12 cellular contexts compared by ENCODE assay signal in the genomic region with DNA sequence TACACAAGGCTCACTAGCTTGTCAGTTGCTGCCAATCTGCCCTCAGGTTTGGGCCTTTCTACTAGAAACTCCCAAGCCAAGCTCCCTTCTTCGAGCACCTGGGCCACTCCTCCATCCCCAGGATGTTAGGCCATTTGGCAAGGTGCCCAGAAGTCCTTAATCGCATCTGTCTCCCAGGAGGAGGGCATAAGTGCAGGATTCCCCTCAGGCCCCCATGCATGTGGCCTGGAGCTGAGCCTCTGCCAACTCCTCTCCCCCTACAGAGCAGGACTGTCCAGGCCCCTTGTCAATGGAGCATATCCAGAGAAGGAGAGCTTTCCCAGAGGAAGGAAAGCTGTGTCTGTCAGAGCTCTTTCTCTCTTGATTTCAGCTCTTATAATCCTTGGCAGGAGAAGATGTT.
DNase-seq lines count a peak whose midpoint lies in the region; ATAC-seq, FAIRE-seq and TF ChIP-seq lines count a peak whose summit lies in the region.
"Had no signal": no experiment of that assay in that cellular context is flagged by ENCODE, and none has a peak within 500 bp of the region (broad histone marks: within the 10 kb centered on the region; RNA-seq: fewer than 3 reads in every experiment).

No MANE protein-coding gene starts in this region.

- no peak overlapping the region for H2AFZ ChIP-seq in HepG2 (ENCODE audit: low read length)

- H3K27ac ChIP-seq in HepG2 (ENCODE audit: extremely low read length, insufficient read depth, low read length) = no peak overlapping the region
- H3K27ac ChIP-seq: KMS-11 had no signal

- ATAC-seq in HepG2 = no peak
- ATAC-seq: activated CD4-positive, alpha-beta T cell treated with anti-CD3 and anti-CD28 coated beads for 36 hours had no signal

- H3K9me3 ChIP-seq in HepG2 (ENCODE audit: low read length) = no peaks in the 10 kb centered on the region

- no peak for TF ChIP-seq POLR2A in HepG2 (IDR thresholded peaks at IDR 0.05; ENCODE audit: insufficient read depth in 1 of 2, low read depth in 2 of 2, low read length in 2 of 2)

- no peak for TF ChIP-seq RAD21 in HepG2 (CRISPR knock-in tag; IDR thresholded peaks at IDR 0.05)

- H3K4me3 ChIP-seq in HepG2 (replicated peaks in 1 of 3; ENCODE audit: insufficient read depth in 1 of 3, low read depth in 2 of 3, low read length in 3 of 3) = no peak overlapping the region

- in situ Hi-C loops in HepG2 (cut with HindIII; ENCODE audit: extremely low pct_ligation_motif_present, low pct_unique_long_range_greater_than_20kb) = no loop called here

- DNase-seq in H4 (ENCODE audit: low spot score) (peak; percentile 39), NCI-H2081 treated with DMSO at 0.1 percent for 48 hours (lab: John Stamatoyannopoulos, UW) (peak; percentile 91), SHP77 (lab: John Stamatoyannopoulos, UW) (peak; percentile 84 to 86), renal cortical epithelial cell (ENCODE audit: low read depth) (peak; percentile 17), posterior vena cava (ENCODE audit: low spot score) (no peak), posterior cingulate gyrus (no peak), HepG2 (ENCODE audit: low spot score) (no peak)
- DNase-seq: activated CD4-positive, alpha-beta T cell treated with anti-CD3 and anti-CD28 coated beads for 36 hours; activated effector memory CD4-positive, alpha-beta T cell treated with Interleukin-2 at 50 U/mL for 16 hours; cerebellar nuclear complex; stimulated activated CD4-positive, alpha-beta T cell treated with anti-CD3 and anti-CD28 coated beads, Interleukin-2, amount 100 ng/mL, for 24 hours had no signal

- H3K27me3 ChIP-seq in HepG2 (ENCODE audit: control insufficient read depth in 1 of 2, insufficient read depth in 2 of 2, low read length in 2 of 2) = peaks cover 0 to 2% of the 10 kb centered on the region in 2 experiments; a peak in 1 of 5 replicates

- CTCF ChIA-PET in HepG2 (lab: Yijun Ruan, JAX; ENCODE audit: low intra/inter-chr PET ratio, low total read pairs) = no interaction called here

- no TSS peak for BruUV-seq in HepG2 (replicated peaks; lab: Mats Ljungman, UMichigan)

- no peaks in the 10 kb centered on the region for H3K79me2 ChIP-seq in HepG2 (ENCODE audit: insufficient read depth, low read length)

- no peak overlapping the region for H3K4me2 ChIP-seq in HepG2 (ENCODE audit: low read depth, low read length)
- H3K4me2 ChIP-seq: KMS-11 had no signal

- TF ChIP-seq EP300 in HepG2 (IDR thresholded peaks at IDR 0.05; ENCODE audit: low read depth in 2 of 2, low read length in 2 of 2) (no peak), HepG2 (CRISPR knock-in tag; IDR thresholded peaks at IDR 0.05; ENCODE audit: borderline replicate concordance) (no peak)

- TF ChIP-seq CTCF in HepG2 (CRISPR knock-in tag; IDR thresholded peaks at IDR 0.05) = no peak

- intact Hi-C loops in posterior vena cava (cut with DNase I) = loop anchor here in 1 of 2 donors (1.0 kb wide), 1 partner anchor 8 kb away; no protein-coding TSS in a partner anchor
- intact Hi-C loops in posterior cingulate gyrus (cut with DNase I) = no loop called here
- intact Hi-C loops in HepG2 (cut with micrococcal nuclease; ENCODE audit: unreplicated experiment) = no loop called here

- H3K36me3 ChIP-seq in HepG2 (replicated peaks in 1 of 2; ENCODE audit: control insufficient read depth in 1 of 2, insufficient read depth in 2 of 2, low read length in 2 of 2) = no peaks in the 10 kb centered on the region

- no peaks in the 10 kb centered on the region for H3K4me1 ChIP-seq in HepG2 (ENCODE audit: insufficient read depth, low read length)

- H4K20me1 ChIP-seq in HepG2 (ENCODE audit: insufficient read depth, low read length) = no peaks in the 10 kb centered on the region

- WGBS in HepG2 (ENCODE audit: low lambda C conversion rate) = 0% methylated on average over 2 of the region's 2 CpGs

- no peak for FAIRE-seq in HepG2 (lab: Jason Lieb, UNC)

- H3K9ac ChIP-seq in HepG2 (ENCODE audit: insufficient read depth, low read depth, low read length) = no peak overlapping the region
- H3K9ac ChIP-seq: KMS-11 had no signal

- POLR2A ChIA-PET in HepG2 (lab: Yijun Ruan, JAX) = no interaction called here

TF ChIP-seq in HepG2, 621 proteins besides CTCF, POLR2A, EP300 and RAD21:
- TF ChIP-seq, protein P1, sequence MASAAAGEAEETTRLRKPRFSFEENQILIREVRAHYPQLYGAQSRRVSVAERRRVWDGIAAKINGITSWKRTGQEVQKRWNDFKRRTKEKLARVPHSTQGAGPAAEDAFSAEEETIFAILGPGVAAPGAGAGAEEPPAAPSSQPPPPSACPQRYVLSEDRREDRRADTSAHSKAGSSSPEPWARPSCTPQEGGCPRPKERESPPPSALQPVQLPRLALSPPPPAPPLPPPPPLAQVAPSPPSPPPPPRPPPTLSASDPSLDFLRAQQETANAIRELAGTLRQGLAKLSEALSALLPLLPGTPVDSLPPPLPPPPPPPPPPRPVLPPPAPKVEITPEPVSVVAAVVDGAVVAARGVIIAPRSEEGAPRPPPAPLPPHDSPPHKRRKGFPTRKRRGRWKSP (CRISPR knock-in tag; IDR thresholded peaks at IDR 0.05) = no peak
- TF ChIP-seq ZSCAN25 (CRISPR knock-in tag; IDR thresholded peaks at IDR 0.05) (no peak), ZC3H4 (CRISPR knock-in tag; IDR thresholded peaks at IDR 0.05; ENCODE audit: borderline replicate concordance) (no peak), ZFP36 (IDR thresholded peaks at IDR 0.05; ENCODE audit: borderline replicate concordance, low read depth, low read length, partially characterized antibody) (no peak), ZNF761 (CRISPR knock-in tag; conservative IDR thresholded peaks at IDR 0.05) (no peak), ZNF678 (CRISPR knock-in tag; IDR thresholded peaks at IDR 0.05) (no peak), ZNF383 (CRISPR knock-in tag; IDR thresholded peaks at IDR 0.05; ENCODE audit: borderline replicate concordance) (no peak)
- TF ChIP-seq, protein P2, sequence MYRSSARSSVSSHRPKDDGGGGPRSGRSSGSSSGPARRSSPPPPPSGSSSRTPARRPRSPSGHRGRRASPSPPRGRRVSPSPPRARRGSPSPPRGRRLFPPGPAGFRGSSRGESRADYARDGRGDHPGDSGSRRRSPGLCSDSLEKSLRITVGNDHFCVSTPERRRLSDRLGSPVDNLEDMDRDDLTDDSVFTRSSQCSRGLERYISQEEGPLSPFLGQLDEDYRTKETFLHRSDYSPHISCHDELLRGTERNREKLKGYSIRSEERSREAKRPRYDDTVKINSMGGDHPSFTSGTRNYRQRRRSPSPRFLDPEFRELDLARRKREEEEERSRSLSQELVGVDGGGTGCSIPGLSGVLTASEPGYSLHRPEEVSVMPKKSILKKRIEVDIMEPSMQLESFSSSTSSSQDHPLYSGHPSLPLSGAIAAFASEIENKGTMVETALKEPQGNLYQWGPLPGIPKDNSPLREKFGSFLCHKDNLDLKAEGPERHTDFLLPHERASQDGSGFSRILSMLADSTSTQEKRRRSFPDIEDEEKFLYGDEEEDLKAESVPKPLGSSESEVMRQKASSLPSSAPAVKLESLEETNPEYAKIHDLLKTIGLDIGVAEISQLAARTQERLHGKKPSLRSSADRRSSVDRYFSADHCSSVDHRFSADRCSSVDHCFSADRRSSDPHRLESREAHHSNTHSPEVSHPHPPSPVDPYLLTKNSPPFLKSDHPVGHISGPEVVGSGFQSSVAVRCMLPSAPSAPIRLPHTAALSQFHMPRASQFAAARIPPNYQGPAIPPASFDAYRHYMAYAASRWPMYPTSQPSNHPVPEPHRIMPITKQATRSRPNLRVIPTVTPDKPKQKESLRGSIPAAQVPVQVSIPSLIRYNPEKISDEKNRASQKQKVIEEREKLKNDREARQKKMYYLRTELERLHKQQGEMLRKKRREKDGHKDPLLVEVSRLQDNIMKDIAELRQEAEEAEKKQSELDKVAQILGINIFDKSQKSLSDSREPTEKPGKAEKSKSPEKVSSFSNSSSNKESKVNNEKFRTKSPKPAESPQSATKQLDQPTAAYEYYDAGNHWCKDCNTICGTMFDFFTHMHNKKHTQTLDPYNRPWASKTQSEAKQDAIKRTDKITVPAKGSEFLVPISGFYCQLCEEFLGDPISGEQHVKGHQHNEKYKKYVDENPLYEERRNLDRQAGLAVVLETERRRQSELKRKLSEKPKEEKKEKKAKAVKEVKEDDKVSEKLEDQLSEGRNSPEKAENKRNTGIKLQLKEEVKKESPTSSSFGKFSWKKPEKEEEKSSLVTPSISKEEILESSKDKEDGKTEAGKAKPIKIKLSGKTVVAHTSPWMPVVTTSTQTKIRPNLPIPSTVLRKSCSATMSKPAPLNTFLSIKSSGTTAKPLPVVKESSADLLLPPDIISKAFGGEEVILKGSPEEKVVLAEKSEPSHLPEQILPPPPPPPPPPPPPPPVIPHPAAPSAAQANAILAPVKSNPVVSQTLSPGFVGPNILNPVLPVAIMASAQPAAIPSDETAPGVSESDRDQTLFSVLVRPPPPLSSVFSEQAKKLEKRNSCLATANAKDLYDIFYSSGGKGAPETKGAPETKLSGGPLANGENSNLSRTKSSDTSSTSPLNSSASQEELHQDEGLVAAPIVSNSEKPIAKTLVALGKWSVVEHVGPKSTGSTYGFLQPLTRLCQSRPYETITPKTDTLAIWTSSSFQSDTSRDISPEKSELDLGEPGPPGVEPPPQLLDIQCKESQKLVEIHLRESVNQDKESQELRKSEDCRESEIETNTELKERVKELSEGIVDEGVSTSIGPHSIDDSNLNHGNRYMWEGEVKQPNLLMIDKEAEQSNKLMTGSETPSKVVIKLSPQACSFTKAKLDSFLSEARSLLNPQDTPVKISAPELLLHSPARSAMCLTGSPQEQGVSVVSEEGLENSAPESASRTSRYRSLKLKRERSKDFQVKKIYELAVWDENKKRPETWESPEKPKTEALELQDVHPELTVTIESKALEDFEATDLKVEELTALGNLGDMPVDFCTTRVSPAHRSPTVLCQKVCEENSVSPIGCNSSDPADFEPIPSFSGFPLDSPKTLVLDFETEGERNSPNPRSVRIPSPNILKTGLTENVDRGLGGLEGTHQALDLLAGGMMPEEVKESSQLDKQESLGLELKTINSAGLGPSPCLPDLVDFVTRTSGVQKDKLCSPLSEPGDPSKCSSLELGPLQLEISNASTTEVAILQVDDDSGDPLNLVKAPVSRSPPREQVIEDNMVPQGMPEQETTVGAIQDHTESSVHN (CRISPR knock-in tag; IDR thresholded peaks at IDR 0.05) = no peak

Comparison
In these comparisons a context has a peak if more than half of its experiments do, and no peak if none do; other contexts are left out.
1. DNase-seq: peak in H4 (single experiment), NCI-H2081 treated with DMSO at 0.1 percent for 48 hours (single experiment), SHP77 (2 of 2) and renal cortical epithelial cell (single experiment); none in posterior vena cava (single experiment), posterior cingulate gyrus (0 of 10) and HepG2 (single experiment).